ENCODE assay signal across 7 cellular contexts in genomic region chr7:28410628-28411578, GRCh38. TPM values are rescaled to one million over a fixed set of nuclear protein-coding genes. Genes with fewer than 3 reads are reported as not detected.
A peak's percentile ranks its signal among the peaks of the same experiment; 100 is the strongest.
DNase-seq lines count a peak whose midpoint lies in the region; ATAC-seq and TF ChIP-seq lines count a peak whose summit lies in the region.

No MANE protein-coding gene starts in this region.

- peaks cover 51% of the 10 kb centered on the region for H3K4me1 Mint-ChIP-seq in activated naive CD8-positive, alpha-beta T cell treated with anti-CD3 and anti-CD28 coated beads for 36 hours

- no peaks in the 10 kb centered on the region for H3K36me3 Mint-ChIP-seq in activated naive CD8-positive, alpha-beta T cell treated with anti-CD3 and anti-CD28 coated beads for 36 hours

- H3K27me3 Mint-ChIP-seq in activated naive CD8-positive, alpha-beta T cell treated with anti-CD3 and anti-CD28 coated beads for 36 hours, result peaks cover 82% of the 10 kb centered on the region

- peak overlapping the region; percentile 34 for H3K27ac Mint-ChIP-seq in activated naive CD8-positive, alpha-beta T cell treated with anti-CD3 and anti-CD28 coated beads for 36 hours

- H3K4me3 Mint-ChIP-seq in activated naive CD8-positive, alpha-beta T cell treated with anti-CD3 and anti-CD28 coated beads for 36 hours, result peak overlapping the region; percentile 75

- no peaks in the 10 kb centered on the region for H3K9me3 Mint-ChIP-seq in activated naive CD8-positive, alpha-beta T cell treated with anti-CD3 and anti-CD28 coated beads for 36 hours

- H3K4me1 ChIP-seq in right cardiac atrium (ENCODE audit: control insufficient read depth, insufficient read depth, low read length), result peaks cover 7% of the 10 kb centered on the region

- DNase-seq in NAMALWA (ENCODE audit: low spot score) (peak; percentile 85), right cardiac atrium (peak; percentile 54 to 78 (median 69)), retina (peak; percentile 49), NCI-H446 (lab: John Stamatoyannopoulos, UW) (no peak)
- no peak for DNase-seq in activated naive CD8-positive, alpha-beta T cell treated with anti-CD3 and anti-CD28 coated beads for 36 hours

- ATAC-seq in right cardiac atrium (peak; percentile 14 to 27), HG02763 (IDR thresholded peaks at IDR 0.05; ENCODE audit: unreplicated experiment) (no peak)

- WGBS in right cardiac atrium, result 2% methylated on average over 30 of the region's 30 CpGs

- H3K27ac ChIP-seq in right cardiac atrium (ENCODE audit: low read length), result peak overlapping the region; percentile 53

- intact Hi-C loops in right cardiac atrium (cut with DNase I), result no loop called here

- TF ChIP-seq CTCF in GM12875 (IDR thresholded peaks at IDR 0.05; ENCODE audit: borderline replicate concordance, insufficient read depth, low read depth, low read length), result no peak

- no peaks in the 10 kb centered on the region for H3K27me3 ChIP-seq in right cardiac atrium (ENCODE audit: control insufficient read depth, insufficient read depth)

- H3K4me3 ChIP-seq in GM12875 (ENCODE audit: low read depth, low read length) (peak overlapping the region; percentile 75), right cardiac atrium (ENCODE audit: low read length) (peak overlapping the region; percentile 61)

- H3K9me3 ChIP-seq in right cardiac atrium (ENCODE audit: control insufficient read depth, low read length), result no peaks in the 10 kb centered on the region

RNA-seq across cellular contexts. Expression of gene CREB5, which starts 1.4 kb away (rescaled TPM):
- total RNA-seq in activated naive CD8-positive, alpha-beta T cell treated with anti-CD3 and anti-CD28 coated beads for 36 hours, result 1 to 10 TPM; 2.0 to 2.4 TPM
- 10 to 100 TPM in 1 of 4 donors, 1 to 10 TPM in 3; 4.0 to 10.8 (median 9.0) TPM for total RNA-seq in right cardiac atrium
- 20.4 TPM for polyA plus RNA-seq in right cardiac atrium

Comparison
In these comparisons a context has a peak if more than half of its experiments do, and no peak if none do; other contexts are left out.
1. DNase-seq: peak in NAMALWA (single experiment), right cardiac atrium (3 of 3) and retina (single experiment); none in activated naive CD8-positive, alpha-beta T cell treated with anti-CD3 and anti-CD28 coated beads for 36 hours (single experiment) and NCI-H446 (0 of 2).